21 cellular contexts compared by ENCODE assay signal in the genomic region with DNA sequence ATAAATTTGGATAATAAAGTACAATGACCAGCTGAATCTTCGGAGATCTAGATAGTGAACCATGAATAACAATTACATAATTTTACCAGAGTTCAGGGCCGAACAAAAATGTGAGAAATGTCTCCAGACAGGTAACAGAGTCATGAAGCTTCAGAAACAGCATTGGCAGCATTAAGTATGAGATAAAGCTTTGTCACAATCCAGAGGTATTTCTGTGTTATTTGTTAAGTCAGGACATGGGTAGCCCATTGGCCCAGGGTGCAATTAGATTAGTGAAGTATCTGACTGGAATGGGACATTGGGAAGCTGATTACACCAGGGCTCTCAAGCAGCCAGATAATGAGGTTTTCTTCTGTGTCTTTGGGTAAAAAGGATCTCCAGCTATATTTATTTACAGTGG.
DNase-seq lines count a peak whose midpoint lies in the region; ATAC-seq and TF ChIP-seq lines count a peak whose summit lies in the region.
"Had no signal": no experiment of that assay in that cellular context is flagged by ENCODE, and none has a peak within 500 bp of the region (broad histone marks: within the 10 kb centered on the region; RNA-seq: fewer than 3 reads in every experiment).

No MANE protein-coding gene starts in this region.

- no peaks in the 10 kb centered on the region for H3K36me3 ChIP-seq in hepatocyte (replicated peaks; ENCODE audit: insufficient read depth, low read depth)
- H3K36me3 ChIP-seq: BLaER1 had no signal

- H3K27ac Mint-ChIP-seq in osteocyte (ENCODE audit: unreplicated experiment) (peak overlapping the region; percentile 5), endothelial cell (ENCODE audit: unreplicated experiment) (no peak overlapping the region)
- no peak overlapping the region for H3K27ac Mint-ChIP-seq in activated naive CD4-positive, alpha-beta T cell treated with anti-CD3 and anti-CD28 coated beads, Interleukin-2, amount 50 U/mL, for 72 hours
- H3K27ac Mint-ChIP-seq: B cell; CD4-positive, CD25-positive, alpha-beta regulatory T cell; CD8-positive, alpha-beta T cell; GM23338; H9 had no signal

- TF ChIP-seq CTCF in hepatocyte (IDR thresholded peaks at IDR 0.05; ENCODE audit: poor library complexity), result no peak
- TF ChIP-seq CTCF in osteocyte (IDR thresholded peaks at IDR 0.05), result no peak
- TF ChIP-seq CTCF in endothelial cell (IDR thresholded peaks at IDR 0.05; ENCODE audit: unreplicated experiment), result no peak

- H3K4me3 Mint-ChIP-seq in osteocyte (ENCODE audit: unreplicated experiment) (no peak overlapping the region), endothelial cell (ENCODE audit: unreplicated experiment) (no peak overlapping the region)
- H3K4me3 Mint-ChIP-seq: B cell; CD4-positive, CD25-positive, alpha-beta regulatory T cell; CD8-positive, alpha-beta T cell; GM23338; H9 had no signal

- DNase-seq in DMS 273 (lab: John Stamatoyannopoulos, UW; ENCODE audit: unreplicated experiment) (peak; percentile 11), DMS 273 treated with DMSO at 0.1 percent for 48 hours (lab: John Stamatoyannopoulos, UW) (no peak), hepatocyte (ENCODE audit: low spot score) (peak; percentile 5), osteocyte (ENCODE audit: extremely low spot score, unreplicated experiment) (no peak), endothelial cell (ENCODE audit: low spot score) (no peak), NCI-H187 (lab: John Stamatoyannopoulos, UW) (no peak), NCI-H345 (lab: John Stamatoyannopoulos, UW) (no peak)
- DNase-seq in activated naive CD4-positive, alpha-beta T cell treated with anti-CD3 and anti-CD28 coated beads, Interleukin-2, amount 50 U/mL, for 72 hours (ENCODE audit: low spot score in 2 of 2), result no peak
- DNase-seq: Caco-2; CD4-positive, CD25-positive, alpha-beta regulatory T cell; CD8-positive, alpha-beta T cell; DMS53; DMS79 treated with DMSO at 0.1 percent for 48 hours; GF-D8; H9 had no signal

- H3K4me1 ChIP-seq in hepatocyte (ENCODE audit: insufficient read depth), result peaks cover 9% of the 10 kb centered on the region
- H3K4me1 ChIP-seq: BLaER1, Caco-2 had no signal

- H3K79me2 ChIP-seq in hepatocyte, result peaks cover 17% of the 10 kb centered on the region

- ATAC-seq in activated naive CD4-positive, alpha-beta T cell treated with anti-CD3 and anti-CD28 coated beads, Interleukin-2, amount 50 U/mL, for 72 hours, result no peak
- ATAC-seq: CD8-positive, alpha-beta T cell; GM23338; HCT116 had no signal

- 72% methylated on average over 2 of the region's 2 CpGs for WGBS in hepatocyte (ENCODE audit: low lambda C conversion rate, missing lambda C conversion rate)

- no peaks in the 10 kb centered on the region for H4K20me1 ChIP-seq in hepatocyte (ENCODE audit: insufficient read depth, poor library complexity, severe bottlenecking)
- H4K20me1 ChIP-seq: BLaER1 had no signal

- no peak overlapping the region for H3K4me3 ChIP-seq in hepatocyte
- H3K4me3 ChIP-seq: BLaER1, GM23338 had no signal

- H3K9me2 ChIP-seq in hepatocyte (replicated peaks; ENCODE audit: insufficient read depth), result no peaks in the 10 kb centered on the region

- no peaks in the 10 kb centered on the region for H3K27me3 ChIP-seq in hepatocyte
- H3K27me3 ChIP-seq: BLaER1 had no signal

- H3K4me2 ChIP-seq in hepatocyte, result peak overlapping the region; percentile 16
- H3K4me2 ChIP-seq: BLaER1, GM23338 had no signal

- H3K4me1 Mint-ChIP-seq in osteocyte (ENCODE audit: unreplicated experiment) (peaks cover 41% of the 10 kb centered on the region), endothelial cell (ENCODE audit: unreplicated experiment) (no peaks in the 10 kb centered on the region)
- H3K4me1 Mint-ChIP-seq: B cell; CD4-positive, CD25-positive, alpha-beta regulatory T cell; H9 had no signal

- H3K27ac ChIP-seq in hepatocyte, result peak overlapping the region; percentile 48
- H3K27ac ChIP-seq: 22Rv1, BLaER1, C4-2B had no signal

- H3K9me3 Mint-ChIP-seq in osteocyte (ENCODE audit: unreplicated experiment) (peaks cover 5% of the 10 kb centered on the region), endothelial cell (ENCODE audit: unreplicated experiment) (no peaks in the 10 kb centered on the region)
- H3K9me3 Mint-ChIP-seq in activated naive CD4-positive, alpha-beta T cell treated with anti-CD3 and anti-CD28 coated beads, Interleukin-2, amount 50 U/mL, for 72 hours, result no peaks in the 10 kb centered on the region
- H3K9me3 Mint-ChIP-seq: CD8-positive, alpha-beta T cell; GM23338; H9 had no signal

- no peak overlapping the region for H2AFZ ChIP-seq in hepatocyte
- H2AFZ ChIP-seq: GM23338 had no signal

- H3K36me3 Mint-ChIP-seq in osteocyte (ENCODE audit: unreplicated experiment) (peaks cover 10% of the 10 kb centered on the region), endothelial cell (ENCODE audit: low read depth, unreplicated experiment) (no peaks in the 10 kb centered on the region)
- H3K36me3 Mint-ChIP-seq in activated naive CD4-positive, alpha-beta T cell treated with anti-CD3 and anti-CD28 coated beads, Interleukin-2, amount 50 U/mL, for 72 hours, result no peaks in the 10 kb centered on the region
- H3K36me3 Mint-ChIP-seq: CD4-positive, CD25-positive, alpha-beta regulatory T cell; CD8-positive, alpha-beta T cell had no signal

- H3K27me3 Mint-ChIP-seq in osteocyte (ENCODE audit: unreplicated experiment), result no peaks in the 10 kb centered on the region
- H3K27me3 Mint-ChIP-seq in endothelial cell (ENCODE audit: unreplicated experiment), result no peaks in the 10 kb centered on the region
- H3K27me3 Mint-ChIP-seq: CD4-positive, CD25-positive, alpha-beta regulatory T cell had no signal

- no peaks in the 10 kb centered on the region for H3K9me3 ChIP-seq in hepatocyte (ENCODE audit: low read depth)
- H3K9me3 ChIP-seq: BLaER1, Caco-2 had no signal

Comparison
In these comparisons a context has a peak if more than half of its experiments do, and no peak if none do; other contexts are left out.
1. DNase-seq: peak in DMS 273 (single experiment) and hepatocyte (single experiment); none in DMS 273 treated with DMSO at 0.1 percent for 48 hours (single experiment), osteocyte (single experiment), activated naive CD4-positive, alpha-beta T cell treated with anti-CD3 and anti-CD28 coated beads, Interleukin-2, amount 50 U/mL, for 72 hours (0 of 2), endothelial cell (single experiment), NCI-H187 (0 of 2) and NCI-H345 (single experiment).